8 cellular contexts compared by ENCODE assay signal in the genomic region with DNA sequence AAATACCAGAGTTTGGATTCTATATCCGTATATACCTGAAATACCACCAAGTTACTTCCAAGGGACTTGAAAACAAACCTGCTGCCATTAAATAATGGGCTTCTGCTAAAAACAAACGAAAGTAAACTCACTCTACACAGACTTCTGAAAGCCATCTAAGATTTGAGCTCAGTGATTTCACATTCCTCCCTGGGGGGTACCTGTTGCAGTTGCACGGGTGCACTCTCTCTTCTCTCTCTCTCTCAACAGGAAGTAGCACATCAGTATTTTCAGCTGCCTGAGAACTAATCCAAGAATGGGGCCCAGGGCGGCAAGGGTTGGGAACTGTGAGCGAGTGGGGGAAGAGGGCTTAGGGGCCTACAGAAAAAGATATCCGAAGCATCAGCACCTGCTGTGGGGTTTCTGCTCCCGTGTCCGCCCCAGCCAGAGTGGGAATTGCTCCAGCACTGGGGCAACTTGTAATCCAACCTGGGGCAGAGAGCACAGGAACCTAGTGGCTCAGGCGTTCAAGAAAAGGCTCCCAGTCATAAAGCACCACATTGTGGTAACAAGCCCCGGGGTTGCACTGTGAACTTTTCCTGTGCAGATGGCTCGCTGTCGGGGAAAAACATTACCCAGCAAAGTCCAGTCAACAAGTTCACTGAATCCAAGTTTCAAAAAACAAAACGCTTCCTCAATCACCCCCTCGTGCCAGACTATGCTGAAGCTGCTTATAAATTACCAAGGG.
DNase-seq lines count a peak whose midpoint lies in the region; ATAC-seq, FAIRE-seq and TF ChIP-seq lines count a peak whose summit lies in the region.

No MANE protein-coding gene starts in this region.

- H3K18ac ChIP-seq in H1 (ENCODE audit: extremely low read depth, low read length), result no peak overlapping the region; the same call in 1 of the 2 replicates

- no peak for FAIRE-seq in H1 (lab: Jason Lieb, UNC)

- H3K23ac ChIP-seq in H1 (ENCODE audit: insufficient read length), result no peak overlapping the region

- TF ChIP-seq CTCF in H1 (IDR thresholded peaks at IDR 0.05; ENCODE audit: control extremely low read depth in 1 of 3, insufficient read depth in 1 of 3, low read depth in 1 of 3, low read length in 3 of 3), result no peak

- TF ChIP-seq POLR2A in H1 (IDR thresholded peaks at IDR 0.05; ENCODE audit: control extremely low read depth in 1 of 2, low read depth in 2 of 2, low read length in 2 of 2), result no peak

- no peak overlapping the region; the same call in 1 of the 2 replicates for H2BK20ac ChIP-seq in H1 (ENCODE audit: low read length)

- H3K14ac ChIP-seq in H1 (ENCODE audit: insufficient read length), result no peak overlapping the region

- no peak overlapping the region; the same call in 1 of the 2 replicates for H2BK5ac ChIP-seq in H1 (ENCODE audit: low read depth, low read length)

- H3K27me3 ChIP-seq in H1 (replicated peaks in 1 of 4; ENCODE audit: control insufficient read depth in 3 of 4, extremely low read depth in 1 of 4, insufficient read depth in 3 of 4, low read length in 3 of 4), result no peaks in the 10 kb centered on the region

- H3K9me3 Mint-ChIP-seq in natural killer cell treated with Interleukin-12 subunit alpha and Interleukin-12 subunit beta and Interleukin-15 and Interleukin-18, amount 100 ng/mL, for 72 hours, result no peaks in the 10 kb centered on the region

- DNase-seq in Caki2 (ENCODE audit: low read depth) (peak; percentile 63), GM19240 (ENCODE audit: insufficient read length, low spot score) (peak; percentile 42), SK-MEL-5 (ENCODE audit: low read depth, low spot score) (peak; percentile 62), H1 (ENCODE audit: low read depth in 1 of 2, low spot score in 2 of 2) (no peak), DMS153 treated with DMSO at 0.1 percent for 48 hours (lab: John Stamatoyannopoulos, UW; ENCODE audit: unreplicated experiment) (no peak)
- peak; percentile 77 for DNase-seq in natural killer cell treated with Interleukin-12 subunit alpha and Interleukin-12 subunit beta and Interleukin-15 and Interleukin-18, amount 100 ng/mL, for 72 hours (ENCODE audit: low spot score)
- DNase-seq in central memory CD4-positive, alpha-beta T cell, result no peak

- H3K4me3 Mint-ChIP-seq in natural killer cell treated with Interleukin-12 subunit alpha and Interleukin-12 subunit beta and Interleukin-15 and Interleukin-18, amount 100 ng/mL, for 72 hours, result peak overlapping the region; percentile 84

- H3K23me2 ChIP-seq in H1 (ENCODE audit: low read depth, low read length), result no peaks in the 10 kb centered on the region

- H3K56ac ChIP-seq in H1 (replicated peaks; ENCODE audit: insufficient read length, low read depth, low read length), result no peak overlapping the region

- H2AFZ ChIP-seq in H1 (ENCODE audit: low read length), result no peak overlapping the region

- H3K4me3 ChIP-seq in H1 (ENCODE audit: extremely low read depth in 1 of 4, insufficient read depth in 2 of 4, low read depth in 3 of 4, low read length in 4 of 4), result no peak overlapping the region

- no peaks in the 10 kb centered on the region for H4K20me1 ChIP-seq in H1 (replicated peaks in 1 of 2; ENCODE audit: control insufficient read depth in 1 of 2, insufficient read depth in 2 of 2, low read length in 2 of 2)

- no peak overlapping the region for H4K91ac ChIP-seq in H1 (replicated peaks; ENCODE audit: insufficient read length, low read length)

- H2AK5ac ChIP-seq in H1 (ENCODE audit: low read depth, low read length), result no peak overlapping the region

- H2BK15ac ChIP-seq in H1 (ENCODE audit: low read length), result no peak overlapping the region; the same call in 1 of the 2 replicates

- no peaks in the 10 kb centered on the region for H3K79me1 ChIP-seq in H1 (ENCODE audit: low read depth, low read length)

- H3K27ac ChIP-seq in H1 (ENCODE audit: low read depth, low read length), result no peak overlapping the region

- H3K4me1 Mint-ChIP-seq in natural killer cell treated with Interleukin-12 subunit alpha and Interleukin-12 subunit beta and Interleukin-15 and Interleukin-18, amount 100 ng/mL, for 72 hours (ENCODE audit: low read depth in 2 of 2), result peaks cover 22 to 23% of the 10 kb centered on the region in 2 donors

- H3K27me3 Mint-ChIP-seq in natural killer cell treated with Interleukin-12 subunit alpha and Interleukin-12 subunit beta and Interleukin-15 and Interleukin-18, amount 100 ng/mL, for 72 hours, result no peaks in the 10 kb centered on the region

- H3K79me2 ChIP-seq in H1 (ENCODE audit: control insufficient read depth in 1 of 2, insufficient read depth in 2 of 2, low read length in 2 of 2), result peaks cover 0 to 27% of the 10 kb centered on the region in 2 experiments; a peak in 3 of 4 replicates

- H2BK120ac ChIP-seq in H1 (replicated peaks; ENCODE audit: low read depth, low read length), result no peak overlapping the region

- WGBS in H1 (ENCODE audit: extremely low coverage in 1 of 2, insufficient coverage in 1 of 2, insufficient read length in 1 of 2, insufficient replicate concordance in 2 of 2, low coverage in 1 of 2, low lambda C conversion rate in 2 of 2, missing lambda C conversion rate in 1 of 2), 2 experiments, result 56% methylated on average over 14 of the region's 14 CpGs; no CpG with 5 or more reads in 1 of the 2 experiments

- no peak overlapping the region for H4K5ac ChIP-seq in H1 (ENCODE audit: insufficient read length, low read depth, low read length)

- in situ Hi-C loops in Caki2 (cut with HindIII; ENCODE audit: low pct_unique_long_range_greater_than_20kb, low sequenced_read_pairs) (loop anchor here (10.0 kb wide), 1 partner anchor 94 kb away; no protein-coding TSS in a partner anchor), SK-MEL-5 (cut with HindIII; ENCODE audit: low pct_unique_long_range_greater_than_20kb, low sequenced_read_pairs) (no loop called here)

- H2BK12ac ChIP-seq in H1 (ENCODE audit: low read depth, low read length), result no peak overlapping the region; the same call in 1 of the 2 replicates

- H3K4ac ChIP-seq in H1 (replicated peaks; ENCODE audit: insufficient read length, low read depth, low read length), result no peak overlapping the region

- H3K9ac ChIP-seq in H1 (replicated peaks in 1 of 4; ENCODE audit: extremely low read depth in 1 of 4, low read depth in 3 of 4, low read length in 3 of 4), result no peak overlapping the region

- TF ChIP-seq EP300 in H1 (IDR thresholded peaks at IDR 0.05; ENCODE audit: borderline replicate concordance in 1 of 2, low read depth in 2 of 2, low read length in 2 of 2), result no peak

- H3K27ac Mint-ChIP-seq in natural killer cell treated with Interleukin-12 subunit alpha and Interleukin-12 subunit beta and Interleukin-15 and Interleukin-18, amount 100 ng/mL, for 72 hours, result peak overlapping the region; percentile 84 to 93

- H4K8ac ChIP-seq in H1 (ENCODE audit: extremely low read depth, insufficient read depth, low read length), result no peak overlapping the region; the same call in 1 of the 2 replicates

- no peaks in the 10 kb centered on the region for H3K36me3 Mint-ChIP-seq in natural killer cell treated with Interleukin-12 subunit alpha and Interleukin-12 subunit beta and Interleukin-15 and Interleukin-18, amount 100 ng/mL, for 72 hours

- CTCF ChIA-PET in H1 (lab: Charles Lee; ENCODE audit: partially characterized antibody), result interaction anchor here (0.6 to 2.7 kb wide), 29 partner anchors 9 to 1611 kb away, joined by 3 to 18 read pairs (median 5); no protein-coding TSS in a partner anchor

- H3K4me1 ChIP-seq in H1 (replicated peaks in 1 of 4; ENCODE audit: control insufficient read depth in 3 of 4, insufficient read depth in 4 of 4, low read length in 3 of 4), result peaks cover 2 to 32% (median 23%) of the 10 kb centered on the region in 4 experiments

- H3K9me3 ChIP-seq in H1 (ENCODE audit: insufficient read depth in 2 of 2, low read depth in 1 of 2, low read length in 1 of 2), result no peaks in the 10 kb centered on the region

- peak; percentile 82 for ATAC-seq in HG03175 (IDR thresholded peaks at IDR 0.05; ENCODE audit: unreplicated experiment)
- ATAC-seq in natural killer cell treated with Interleukin-12 subunit alpha and Interleukin-12 subunit beta and Interleukin-15 and Interleukin-18, amount 100 ng/mL, for 72 hours, result peak; percentile 91 to 93

- no peak for TF ChIP-seq RAD21 in H1 (IDR thresholded peaks at IDR 0.05 in 1 of 2, conservative IDR thresholded peaks at IDR 0.05 in 1 of 2; ENCODE audit: low read depth in 2 of 2, low read length in 2 of 2)

- peak overlapping the region; percentile 11 to 36; a peak in 2 of 4 replicates for H3K4me2 ChIP-seq in H1 (ENCODE audit: insufficient read depth in 1 of 2, low read depth in 2 of 2, low read length in 2 of 2)

- no peaks in the 10 kb centered on the region for H3K36me3 ChIP-seq in H1 (ENCODE audit: control insufficient read depth in 2 of 4, insufficient read depth in 4 of 4, low read length in 3 of 4)

- POLR2A ChIA-PET in H1 (lab: Charles Lee; ENCODE audit: partially characterized antibody), result interaction anchor here (0.6 to 1.0 kb wide), 2 partner anchors 74 to 99 kb away, joined by 3 read pairs; no protein-coding TSS in a partner anchor

TF ChIP-seq in H1, 55 proteins besides CTCF, POLR2A, EP300 and RAD21:
- TF ChIP-seq SP2 (IDR thresholded peaks at IDR 0.05; ENCODE audit: low read length) (no peak), SIN3A (conservative IDR thresholded peaks at IDR 0.05 in 1 of 2, IDR thresholded peaks at IDR 0.05 in 1 of 2; ENCODE audit: low read depth in 1 of 2, low read length in 2 of 2) (no peak), SP1 (IDR thresholded peaks at IDR 0.05; ENCODE audit: low read depth, low read length) (peak; percentile 12; the same call in 1 of the 2 replicates)

Comparison
In these comparisons a context has a peak if more than half of its experiments do, and no peak if none do; other contexts are left out.
1. DNase-seq: peak in Caki2 (single experiment), GM19240 (single experiment), SK-MEL-5 (single experiment) and natural killer cell treated with Interleukin-12 subunit alpha and Interleukin-12 subunit beta and Interleukin-15 and Interleukin-18, amount 100 ng/mL, for 72 hours (single experiment); none in H1 (0 of 2), DMS153 treated with DMSO at 0.1 percent for 48 hours (single experiment) and central memory CD4-positive, alpha-beta T cell (single experiment).